Comparison of ENCODE assay signal across 16 cellular contexts in the genomic region with DNA sequence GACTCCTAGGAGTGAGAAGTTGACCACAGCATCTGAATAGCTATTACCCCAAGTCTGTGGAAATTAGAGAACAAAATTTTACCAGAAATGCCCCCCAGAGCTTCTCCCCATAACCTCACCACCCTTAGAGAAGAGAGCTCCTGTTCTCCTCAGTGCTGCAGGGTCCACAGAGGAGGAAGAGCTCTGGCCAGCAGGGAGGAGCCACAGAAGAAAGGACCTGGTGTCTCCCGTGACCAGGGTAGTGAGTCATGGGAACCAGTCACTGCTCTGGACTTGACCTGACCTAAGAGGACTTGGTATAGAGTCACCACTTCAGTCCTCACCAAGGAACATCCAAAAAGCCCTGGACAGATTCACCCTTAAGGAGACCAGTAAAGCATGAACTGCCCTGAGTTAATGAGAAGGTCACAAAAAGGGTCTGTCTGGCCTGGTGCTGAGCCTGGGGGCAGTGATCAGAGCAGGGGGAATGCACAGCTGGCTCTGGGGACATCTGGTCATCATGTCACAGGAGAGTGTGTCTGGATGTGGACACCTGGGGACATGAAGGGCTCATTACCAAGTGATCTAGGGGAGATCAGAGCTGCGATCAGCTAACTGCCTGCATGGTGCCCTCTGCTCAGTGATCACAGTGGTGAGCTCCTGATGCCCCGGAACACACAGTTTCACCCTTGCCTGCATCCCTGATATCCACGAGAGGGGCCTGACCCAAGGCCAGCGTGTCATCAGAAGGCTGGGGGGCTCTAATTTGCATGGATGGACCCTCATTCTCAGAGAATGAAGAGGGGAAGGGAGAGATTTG.
DNase-seq lines count a peak whose midpoint lies in the region; ATAC-seq, FAIRE-seq and TF ChIP-seq lines count a peak whose summit lies in the region.
"Had no signal": no experiment of that assay in that cellular context is flagged by ENCODE, and none has a peak within 500 bp of the region (broad histone marks: within the 10 kb centered on the region; RNA-seq: fewer than 3 reads in every experiment).

No MANE protein-coding gene starts in this region.

- H3K27me3 Mint-ChIP-seq in CD14-positive monocyte (ENCODE audit: low read depth in 3 of 3) (peaks cover 4 to 21% (median 15%) of the 10 kb centered on the region in 3 donors), immature natural killer cell (ENCODE audit: low read depth in 3 of 3) (peaks cover 2 to 13% (median 8%) of the 10 kb centered on the region in 3 donors)

- no peaks in the 10 kb centered on the region for H3K36me3 ChIP-seq in small intestine (ENCODE audit: control insufficient read depth in 2 of 2, insufficient read depth in 2 of 2, low read length in 2 of 2)
- H3K36me3 ChIP-seq: breast epithelium, gastroesophageal sphincter, suprapubic skin, WERI-Rb-1 had no signal

- no peak overlapping the region for H3K27ac ChIP-seq in small intestine (ENCODE audit: low read depth in 1 of 2, low read length in 1 of 2)
- H3K27ac ChIP-seq: gastroesophageal sphincter, suprapubic skin, WERI-Rb-1 had no signal

- no peaks in the 10 kb centered on the region for H3K27me3 ChIP-seq in small intestine (ENCODE audit: control insufficient read depth in 2 of 2, insufficient read depth in 2 of 2, low read length in 2 of 2)

- no peak overlapping the region for H3K4me3 ChIP-seq in small intestine (ENCODE audit: low read depth in 1 of 2, low read length in 2 of 2)
- H3K4me3 ChIP-seq: breast epithelium, gastroesophageal sphincter, suprapubic skin had no signal

- intact Hi-C loops in CD14-positive monocyte (cut with micrococcal nuclease) = no loop called here

- TF ChIP-seq CTCF in CD14-positive monocyte (IDR thresholded peaks at IDR 0.05) = no peak

- H3K9me3 Mint-ChIP-seq in CD14-positive monocyte (no peaks in the 10 kb centered on the region), immature natural killer cell (no peaks in the 10 kb centered on the region)
- H3K9me3 Mint-ChIP-seq: activated naive CD4-positive, alpha-beta T cell treated with anti-CD3 and anti-CD28 coated beads for 36 hours had no signal

- peak overlapping the region; percentile 67 to 94 (median 80) for H3K27ac Mint-ChIP-seq in CD14-positive monocyte
- no peak overlapping the region for H3K27ac Mint-ChIP-seq in immature natural killer cell
- H3K27ac Mint-ChIP-seq: activated naive CD4-positive, alpha-beta T cell treated with anti-CD3 and anti-CD28 coated beads for 36 hours; progenitor cell of endocrine pancreas had no signal

- ATAC-seq in GM19395 (IDR thresholded peaks at IDR 0.05; ENCODE audit: unreplicated experiment) (no peak), GM21526 (IDR thresholded peaks at IDR 0.05; ENCODE audit: low FRiP score, unreplicated experiment) (no peak)
- ATAC-seq: gastroesophageal sphincter had no signal

- H3K9me3 ChIP-seq in small intestine (ENCODE audit: control insufficient read depth, low read depth) = no peaks in the 10 kb centered on the region
- H3K9me3 ChIP-seq: breast epithelium, gastroesophageal sphincter, suprapubic skin had no signal

- H3K36me3 Mint-ChIP-seq in CD14-positive monocyte (no peaks in the 10 kb centered on the region), immature natural killer cell (no peaks in the 10 kb centered on the region)

- H3K4me1 Mint-ChIP-seq in CD14-positive monocyte (peaks cover 31% of the 10 kb centered on the region), immature natural killer cell (no peaks in the 10 kb centered on the region)

- H3K4me3 Mint-ChIP-seq in CD14-positive monocyte (peak overlapping the region in 1 of 2 donors; percentile 58), immature natural killer cell (no peak overlapping the region)
- H3K4me3 Mint-ChIP-seq: activated naive CD4-positive, alpha-beta T cell treated with anti-CD3 and anti-CD28 coated beads for 36 hours had no signal

- WGBS in small intestine, 3 donors = 51 to 64% (median 53%) methylated on average over 5 of the region's 5 CpGs

- no peaks in the 10 kb centered on the region for H3K4me1 ChIP-seq in small intestine (ENCODE audit: control insufficient read depth in 2 of 2, insufficient read depth in 1 of 2, low read depth in 1 of 2, low read length in 1 of 2)
- H3K4me1 ChIP-seq: breast epithelium, gastroesophageal sphincter, suprapubic skin had no signal

- DNase-seq in CD14-positive monocyte (ENCODE audit: low spot score) (peak; percentile 94), HT1080 (ENCODE audit: low read depth) (peak; percentile 60), epidermal melanocyte (ENCODE audit: insufficient read length, low spot score) (peak; percentile 9), myocyte (ENCODE audit: low read depth) (peak; percentile 53), immature natural killer cell (no peak), small intestine (no peak)
- DNase-seq: activated naive CD4-positive, alpha-beta T cell treated with anti-CD3 and anti-CD28 coated beads for 36 hours; NCI-H1092 treated with DMSO at 0.1 percent for 48 hours; WERI-Rb-1 had no signal

- no peak for FAIRE-seq in small intestine (lab: Jason Lieb, UNC)
- FAIRE-seq: GM12892 had no signal

Comparison
In these comparisons a context has a peak if more than half of its experiments do, and no peak if none do; other contexts are left out.
1. DNase-seq: peak in CD14-positive monocyte (single experiment), HT1080 (single experiment), epidermal melanocyte (single experiment) and myocyte (single experiment); none in immature natural killer cell (0 of 3) and small intestine (single experiment).
2. H3K27ac Mint-ChIP-seq: peak in CD14-positive monocyte (7 of 7); none in immature natural killer cell (0 of 6).